ENCODE assay signal across 18 cellular contexts in genomic region chr5:6353602-6354001, GRCh38. TPM values are rescaled to one million over a fixed set of nuclear protein-coding genes. Genes with fewer than 3 reads are reported as not detected.
DNase-seq lines count a peak whose midpoint lies in the region; ATAC-seq lines count a peak whose summit lies in the region.
"Had no signal": no experiment of that assay in that cellular context is flagged by ENCODE, and none has a peak within 500 bp of the region (broad histone marks: within the 10 kb centered on the region; RNA-seq: fewer than 3 reads in every experiment).

No MANE protein-coding gene starts in this region.

- no peaks in the 10 kb centered on the region for H3K9me3 Mint-ChIP-seq in activated CD4-positive, alpha-beta T cell treated with anti-CD3 and anti-CD28 coated beads, Interleukin-2, amount 10 ng/mL, durations not matched to agents 7 days and 5 days
- no peaks in the 10 kb centered on the region for H3K9me3 Mint-ChIP-seq in activated T-helper 17 cell treated with anti-CD3 and anti-CD28 coated beads, Interleukin-2, amount 50 U/mL, for 72 hours
- H3K9me3 Mint-ChIP-seq: CD4-positive, alpha-beta T cell; CD8-positive, alpha-beta T cell had no signal

- no peaks in the 10 kb centered on the region for H4K20me1 ChIP-seq in BLaER1

- no peaks in the 10 kb centered on the region for H3K27me3 ChIP-seq in BLaER1

- no peak overlapping the region for H3K4me3 ChIP-seq in BLaER1
- H3K4me3 ChIP-seq: A549 had no signal

- POLR2A ChIA-PET in activated CD4-positive, alpha-beta T cell treated with anti-CD3 and anti-CD28 coated beads, Interleukin-2, amount 10 ng/mL, durations not matched to agents 7 days and 5 days (lab: Charles Lee), result no interaction called here

- 0 out of 2 replicates have a peak, but pooled peaks cover 4% of the 10 kb centered on the region for H3K4me1 ChIP-seq in BLaER1
- H3K4me1 ChIP-seq: A549, Caco-2 had no signal

- H3K9me3 ChIP-seq in BLaER1, result no peaks in the 10 kb centered on the region
- H3K9me3 ChIP-seq: A549, Caco-2 had no signal

- H3K27me3 Mint-ChIP-seq in activated CD4-positive, alpha-beta T cell treated with anti-CD3 and anti-CD28 coated beads, Interleukin-2, amount 10 ng/mL, durations not matched to agents 7 days and 5 days, result no peaks in the 10 kb centered on the region
- H3K27me3 Mint-ChIP-seq in activated T-helper 17 cell treated with anti-CD3 and anti-CD28 coated beads, Interleukin-2, amount 50 U/mL, for 72 hours, result no peaks in the 10 kb centered on the region
- H3K27me3 Mint-ChIP-seq: B cell; CD4-positive, alpha-beta T cell had no signal

- CTCF ChIA-PET in activated CD4-positive, alpha-beta T cell treated with anti-CD3 and anti-CD28 coated beads, Interleukin-2, amount 10 ng/mL, durations not matched to agents 7 days and 5 days (lab: Charles Lee), result interaction anchor here (1.6 kb wide), 1 partner anchor 13 kb away, joined by 4 read pairs; no protein-coding TSS in a partner anchor

- H3K9ac ChIP-seq in BLaER1, result no peak overlapping the region

- H3K36me3 ChIP-seq in BLaER1, result no peaks in the 10 kb centered on the region

- peaks cover 4% of the 10 kb centered on the region for H3K4me1 Mint-ChIP-seq in activated CD4-positive, alpha-beta T cell treated with anti-CD3 and anti-CD28 coated beads, Interleukin-2, amount 10 ng/mL, durations not matched to agents 7 days and 5 days
- no peaks in the 10 kb centered on the region for H3K4me1 Mint-ChIP-seq in activated T-helper 17 cell treated with anti-CD3 and anti-CD28 coated beads, Interleukin-2, amount 50 U/mL, for 72 hours
- H3K4me1 Mint-ChIP-seq: B cell had no signal

- no peak overlapping the region for H3K4me3 Mint-ChIP-seq in activated CD4-positive, alpha-beta T cell treated with anti-CD3 and anti-CD28 coated beads, Interleukin-2, amount 10 ng/mL, durations not matched to agents 7 days and 5 days
- H3K4me3 Mint-ChIP-seq in activated T-helper 17 cell treated with anti-CD3 and anti-CD28 coated beads, Interleukin-2, amount 50 U/mL, for 72 hours, result no peak overlapping the region
- H3K4me3 Mint-ChIP-seq: B cell; CD4-positive, alpha-beta T cell; CD8-positive, alpha-beta T cell had no signal

- no peak for DNase-seq in activated CD4-positive, alpha-beta T cell treated with anti-CD3 and anti-CD28 coated beads, Interleukin-2, amount 10 ng/mL, durations not matched to agents 7 days and 5 days
- DNase-seq in activated CD4-positive, alpha-beta T cell treated with anti-CD3 and anti-CD28 coated beads, Interleukin-2, amount 50 U/mL, for 1 hour, result no peak
- peak; percentile 83 for DNase-seq in mesenteric fat pad (ENCODE audit: low spot score)
- no peak for DNase-seq in dermis blood vessel endothelial cell
- no peak for DNase-seq in SIG-M5 treated with dmso at 0.1 percent for 504 hours (lab: John Stamatoyannopoulos, UW; ENCODE audit: unreplicated experiment)
- DNase-seq: AML-193; Caco-2; Calu3; CD4-positive, alpha-beta T cell; CD8-positive, alpha-beta T cell; DMS79 treated with DMSO at 0.1 percent for 48 hours; GF-D8 had no signal

- H3K4me2 ChIP-seq in BLaER1, result no peak overlapping the region
- H3K4me2 ChIP-seq: A549 had no signal

- ATAC-seq in activated T-helper 17 cell treated with anti-CD3 and anti-CD28 coated beads, Interleukin-2, amount 50 U/mL, for 72 hours (replicated peaks), result no peak
- ATAC-seq: A549; CD8-positive, alpha-beta T cell had no signal

- 0 out of 2 replicates have a peak overlapping the region, but pooled peaks have one; percentile 38 for H3K27ac ChIP-seq in BLaER1
- H3K27ac ChIP-seq: 22Rv1, A549, C4-2B had no signal

- no peaks in the 10 kb centered on the region for H3K36me3 Mint-ChIP-seq in activated CD4-positive, alpha-beta T cell treated with anti-CD3 and anti-CD28 coated beads, Interleukin-2, amount 10 ng/mL, durations not matched to agents 7 days and 5 days (ENCODE audit: low read depth)
- peaks cover 10% of the 10 kb centered on the region for H3K36me3 Mint-ChIP-seq in activated T-helper 17 cell treated with anti-CD3 and anti-CD28 coated beads, Interleukin-2, amount 50 U/mL, for 72 hours (ENCODE audit: low read depth)

- peak overlapping the region; percentile 72 for H3K27ac Mint-ChIP-seq in activated CD4-positive, alpha-beta T cell treated with anti-CD3 and anti-CD28 coated beads, Interleukin-2, amount 10 ng/mL, durations not matched to agents 7 days and 5 days
- H3K27ac Mint-ChIP-seq in activated T-helper 17 cell treated with anti-CD3 and anti-CD28 coated beads, Interleukin-2, amount 50 U/mL, for 72 hours, result peak overlapping the region; percentile 12
- H3K27ac Mint-ChIP-seq: B cell; CD4-positive, alpha-beta T cell; CD8-positive, alpha-beta T cell had no signal

RNA-seq across cellular contexts. Expression of gene MED10, which starts 24.7 kb away (rescaled TPM):
- total RNA-seq in activated CD4-positive, alpha-beta T cell treated with anti-CD3 and anti-CD28 coated beads, Interleukin-2, amount 10 ng/mL, durations not matched to agents 7 days and 5 days, result 10 to 100 TPM; 52.7 to 53.9 TPM
- total RNA-seq in activated T-helper 17 cell treated with anti-CD3 and anti-CD28 coated beads, Interleukin-2, amount 50 U/mL, for 72 hours, result 10 to 100 TPM; 65.8 to 92.1 TPM
- 30.8 TPM for total RNA-seq in mesenteric fat pad
- 10.0 and 11.6 TPM in 2 replicates for total RNA-seq in dermis blood vessel endothelial cell
